In genomic region chr17:68658999-68659780, GRCh38 we compare ENCODE assay signal across 23 cellular contexts. TPM values are rescaled to one million over a fixed set of nuclear protein-coding genes. Genes with fewer than 3 reads are reported as not detected.
"Had no signal": no experiment of that assay in that cellular context is flagged by ENCODE, and none has a peak within 500 bp of the region (broad histone marks: within the 10 kb centered on the region; RNA-seq: fewer than 3 reads in every experiment).

No MANE protein-coding gene starts in this region.

- H3K27ac ChIP-seq: cardiac muscle cell, epithelial cell of prostate, lower lobe of right lung, prostate gland, upper lobe of right lung, WERI-Rb-1 had no signal

- H3K4me3 ChIP-seq: cardiac muscle cell, lower lobe of right lung, prostate gland, upper lobe of right lung had no signal

- ATAC-seq: activated CD8-positive, alpha-beta memory T cell treated with anti-CD3 and anti-CD28 coated beads, Interleukin-2, amount 10 ng/mL, durations not matched to agents 7 days and 5 days; activated CD8-positive, alpha-beta T cell treated with anti-CD3 and anti-CD28 coated beads for 36 hours; lower lobe of right lung; naive thymus-derived CD4-positive, alpha-beta T cell; stimulated activated naive CD8-positive, alpha-beta T cell treated with anti-CD3 and anti-CD28 coated beads, Interleukin-15, Interleukin-2, amounts not matched to agents 100 U/mL and 50 U/mL, for 24 hours; upper lobe of right lung had no signal

- H3K9me3 ChIP-seq: lower lobe of right lung, prostate gland, upper lobe of right lung had no signal

- H3K36me3 ChIP-seq: cardiac muscle cell, lower lobe of right lung, prostate gland, upper lobe of right lung, WERI-Rb-1 had no signal

- DNase-seq: activated CD4-positive, alpha-beta T cell treated with anti-CD3 and anti-CD28 coated beads, Interleukin-2, amount 10 ng/mL, durations not matched to agents 7 days and 5 days; activated CD4-positive, CD25-positive, alpha-beta regulatory T cell treated with anti-CD3 and anti-CD28 coated beads, Interleukin-2, amount 50 U/mL, for 72 hours; activated CD8-positive, alpha-beta memory T cell treated with anti-CD3 and anti-CD28 coated beads, Interleukin-2, amount 10 ng/mL, durations not matched to agents 7 days and 5 days; activated CD8-positive, alpha-beta T cell treated with anti-CD3 and anti-CD28 coated beads for 36 hours; activated effector memory CD4-positive, alpha-beta T cell treated with anti-CD3 and anti-CD28 coated beads, Interleukin-2, amount 50 U/mL, for 16 hours; activated naive CD4-positive, alpha-beta T cell treated with anti-CD3 and anti-CD28 coated beads, Interleukin-2, amount 10 ng/mL, durations not matched to agents 7 days and 5 days; activated T-cell treated with anti-CD3 and anti-CD28 coated beads for 4 hours; amygdala; cortex of kidney; endodermal cell; kidney; lower lobe of right lung; naive thymus-derived CD4-positive, alpha-beta T cell; stimulated activated CD4-positive, alpha-beta T cell treated with anti-CD3 and anti-CD28 coated beads, Interleukin-12 subunit alpha, Interleukin-12 subunit beta, amount 100 ng/mL, for 4 hours; stimulated activated CD4-positive, alpha-beta T cell treated with anti-CD3 and anti-CD28 coated beads, Interleukin-4, amount 100 ng/mL, for 4 hours; stimulated activated naive CD8-positive, alpha-beta T cell treated with anti-CD3 and anti-CD28 coated beads, Interleukin-15, Interleukin-2, amounts not matched to agents 100 U/mL and 50 U/mL, for 24 hours; upper lobe of right lung; WERI-Rb-1 had no signal

- H3K27me3 ChIP-seq: cardiac muscle cell, upper lobe of right lung had no signal

- H3K4me1 ChIP-seq: lower lobe of right lung, prostate gland, upper lobe of right lung had no signal

RNA-seq across cellular contexts. Expression of gene FAM20A, which starts 58.0 kb away (rescaled TPM):
- total RNA-seq: activated CD4-positive, alpha-beta T cell treated with anti-CD3 and anti-CD28 coated beads, Interleukin-2, amount 10 ng/mL, durations not matched to agents 7 days and 5 days; activated CD8-positive, alpha-beta memory T cell treated with anti-CD3 and anti-CD28 coated beads, Interleukin-2, amount 10 ng/mL, durations not matched to agents 7 days and 5 days; activated CD8-positive, alpha-beta T cell treated with anti-CD3 and anti-CD28 coated beads for 36 hours; glomerular endothelial cell; osteocyte had no signal
- polyA plus RNA-seq: naive thymus-derived CD4-positive, alpha-beta T cell had no signal
